Comparison of ENCODE assay signal across 21 cellular contexts in the genomic region with DNA sequence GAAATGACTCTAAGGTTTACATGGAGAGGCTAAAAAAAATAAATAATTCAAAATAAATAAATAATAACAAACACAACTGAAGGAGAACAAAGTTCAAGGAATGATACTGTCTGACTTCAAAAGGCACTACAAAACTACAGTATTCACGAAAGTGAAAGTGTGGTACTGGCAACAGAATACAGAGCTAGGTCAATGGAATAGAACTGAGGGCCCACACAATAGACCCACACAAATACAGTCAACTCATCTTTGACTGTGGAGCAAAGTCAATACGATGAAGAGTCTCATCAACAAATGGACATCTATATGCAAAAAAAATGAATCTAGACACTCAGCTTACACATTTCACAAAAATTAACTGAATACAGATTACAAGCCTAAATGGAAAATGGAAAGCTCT.
DNase-seq lines count a peak whose midpoint lies in the region; ATAC-seq lines count a peak whose summit lies in the region.
"Had no signal": no experiment of that assay in that cellular context is flagged by ENCODE, and none has a peak within 500 bp of the region (broad histone marks: within the 10 kb centered on the region; RNA-seq: fewer than 3 reads in every experiment).

No MANE protein-coding gene starts in this region.

- ATAC-seq in HG02852 (IDR thresholded peaks at IDR 0.05; ENCODE audit: unreplicated experiment), result peak; percentile 59
- peak; percentile 43 for ATAC-seq in activated T-helper 17 cell treated with anti-CD3 and anti-CD28 coated beads, Interleukin-2, amount 50 U/mL, for 72 hours (replicated peaks)
- peak; percentile 64 for ATAC-seq in stimulated activated naive CD8-positive, alpha-beta T cell treated with anti-CD3 and anti-CD28 coated beads, Interleukin-15, amount 100 ng/mL, for 72 hours
- ATAC-seq: body of pancreas had no signal

- H3K4me3 Mint-ChIP-seq in activated naive CD4-positive, alpha-beta T cell treated with anti-CD3 and anti-CD28 coated beads, Interleukin-2, amount 10 ng/mL, durations not matched to agents 7 days and 5 days, result no peak overlapping the region
- H3K4me3 Mint-ChIP-seq in activated T-helper 17 cell treated with anti-CD3 and anti-CD28 coated beads, Interleukin-2, amount 50 U/mL, for 72 hours, result peak overlapping the region; percentile 6
- H3K4me3 Mint-ChIP-seq in stimulated activated naive CD8-positive, alpha-beta T cell treated with anti-CD3 and anti-CD28 coated beads, Interleukin-15, amount 100 ng/mL, for 72 hours, result peak overlapping the region; percentile 20 to 33
- H3K4me3 Mint-ChIP-seq: activated CD4-positive, alpha-beta T cell treated with anti-CD3 and anti-CD28 coated beads, Interleukin-2, amount 10 ng/mL, durations not matched to agents 24 days and 14 days; type B pancreatic cell had no signal

- peaks cover 17% of the 10 kb centered on the region for H3K36me3 Mint-ChIP-seq in activated naive CD4-positive, alpha-beta T cell treated with anti-CD3 and anti-CD28 coated beads, Interleukin-2, amount 10 ng/mL, durations not matched to agents 7 days and 5 days
- H3K36me3 Mint-ChIP-seq in activated T-helper 17 cell treated with anti-CD3 and anti-CD28 coated beads, Interleukin-2, amount 50 U/mL, for 72 hours (ENCODE audit: low read depth), result peaks cover 13% of the 10 kb centered on the region

- DNase-seq in activated naive CD4-positive, alpha-beta T cell treated with anti-CD3 and anti-CD28 coated beads, Interleukin-2, amount 10 ng/mL, durations not matched to agents 7 days and 5 days, result no peak
- DNase-seq in activated naive CD4-positive, alpha-beta T cell (lab: John Stamatoyannopoulos, UW), result no peak
- DNase-seq in stimulated activated naive CD8-positive, alpha-beta T cell treated with anti-CD3 and anti-CD28 coated beads, Interleukin-15, amount 100 ng/mL, for 72 hours, result no peak
- DNase-seq in DMS53 treated with DMSO at 0.1 percent for 48 hours (lab: John Stamatoyannopoulos, UW; ENCODE audit: unreplicated experiment), result no peak
- DNase-seq in NCI-H1436 treated with DMSO at 0.1 percent for 48 hours (lab: John Stamatoyannopoulos, UW), result no peak
- DNase-seq in cerebellum (ENCODE audit: low spot score), result no peak
- DNase-seq: activated CD4-positive, alpha-beta T cell treated with anti-CD3 and anti-CD28 coated beads, Interleukin-2, amount 10 ng/mL, durations not matched to agents 24 days and 14 days; body of pancreas; CD8-positive, alpha-beta memory T cell; DMS153; glutamatergic neuron; Karpas-422; kidney glomerular epithelial cell; MV-4-11; NCI-H187; NCI-H524 treated with DMSO at 0.1 percent for 48 hours; NK-92 treated with Interleukin-12 subunit alpha and Interleukin-12 subunit beta, amount 100 ng/mL, for 24 hours; occipital lobe had no signal

- H3K27me3 Mint-ChIP-seq in activated naive CD4-positive, alpha-beta T cell treated with anti-CD3 and anti-CD28 coated beads, Interleukin-2, amount 10 ng/mL, durations not matched to agents 7 days and 5 days, result no peaks in the 10 kb centered on the region
- no peaks in the 10 kb centered on the region for H3K27me3 Mint-ChIP-seq in activated T-helper 17 cell treated with anti-CD3 and anti-CD28 coated beads, Interleukin-2, amount 50 U/mL, for 72 hours
- no peaks in the 10 kb centered on the region for H3K27me3 Mint-ChIP-seq in stimulated activated naive CD8-positive, alpha-beta T cell treated with anti-CD3 and anti-CD28 coated beads, Interleukin-15, amount 100 ng/mL, for 72 hours
- H3K27me3 Mint-ChIP-seq: activated CD4-positive, alpha-beta T cell treated with anti-CD3 and anti-CD28 coated beads, Interleukin-2, amount 10 ng/mL, durations not matched to agents 24 days and 14 days; CD8-positive, alpha-beta memory T cell; type B pancreatic cell had no signal

- peak overlapping the region; percentile 4 for H3K27ac Mint-ChIP-seq in activated naive CD4-positive, alpha-beta T cell treated with anti-CD3 and anti-CD28 coated beads, Interleukin-2, amount 10 ng/mL, durations not matched to agents 7 days and 5 days
- H3K27ac Mint-ChIP-seq in activated T-helper 17 cell treated with anti-CD3 and anti-CD28 coated beads, Interleukin-2, amount 50 U/mL, for 72 hours, result no peak overlapping the region
- H3K27ac Mint-ChIP-seq in stimulated activated naive CD8-positive, alpha-beta T cell treated with anti-CD3 and anti-CD28 coated beads, Interleukin-15, amount 100 ng/mL, for 72 hours, result no peak overlapping the region
- H3K27ac Mint-ChIP-seq: activated CD4-positive, alpha-beta T cell treated with anti-CD3 and anti-CD28 coated beads, Interleukin-2, amount 10 ng/mL, durations not matched to agents 24 days and 14 days; type B pancreatic cell had no signal

- H3K9me3 Mint-ChIP-seq in activated naive CD4-positive, alpha-beta T cell treated with anti-CD3 and anti-CD28 coated beads, Interleukin-2, amount 10 ng/mL, durations not matched to agents 7 days and 5 days, result peaks cover 4% of the 10 kb centered on the region
- H3K9me3 Mint-ChIP-seq in activated T-helper 17 cell treated with anti-CD3 and anti-CD28 coated beads, Interleukin-2, amount 50 U/mL, for 72 hours, result no peaks in the 10 kb centered on the region
- no peaks in the 10 kb centered on the region for H3K9me3 Mint-ChIP-seq in stimulated activated naive CD8-positive, alpha-beta T cell treated with anti-CD3 and anti-CD28 coated beads, Interleukin-15, amount 100 ng/mL, for 72 hours
- H3K9me3 Mint-ChIP-seq: activated CD4-positive, alpha-beta T cell treated with anti-CD3 and anti-CD28 coated beads, Interleukin-2, amount 10 ng/mL, durations not matched to agents 24 days and 14 days; type B pancreatic cell had no signal

- CTCF ChIA-PET in activated naive CD4-positive, alpha-beta T cell treated with anti-CD3 and anti-CD28 coated beads, Interleukin-2, amount 10 ng/mL, durations not matched to agents 7 days and 5 days (lab: Charles Lee), result no interaction called here

- peaks cover 20% of the 10 kb centered on the region for H3K4me1 Mint-ChIP-seq in activated naive CD4-positive, alpha-beta T cell treated with anti-CD3 and anti-CD28 coated beads, Interleukin-2, amount 10 ng/mL, durations not matched to agents 7 days and 5 days
- H3K4me1 Mint-ChIP-seq in activated T-helper 17 cell treated with anti-CD3 and anti-CD28 coated beads, Interleukin-2, amount 50 U/mL, for 72 hours, result peaks cover 28% of the 10 kb centered on the region
- peaks cover 56% of the 10 kb centered on the region for H3K4me1 Mint-ChIP-seq in stimulated activated naive CD8-positive, alpha-beta T cell treated with anti-CD3 and anti-CD28 coated beads, Interleukin-15, amount 100 ng/mL, for 72 hours
